Comparison of ENCODE assay signal across 8 cellular contexts in genomic region chr16:23640669-23640958, GRCh38. TPM values are rescaled to one million over a fixed set of nuclear protein-coding genes. Genes with fewer than 3 reads are reported as not detected.
A peak's percentile ranks its signal among the peaks of the same experiment; 100 is the strongest.
DNase-seq lines count a peak whose midpoint lies in the region; ATAC-seq and TF ChIP-seq lines count a peak whose summit lies in the region.

No MANE protein-coding gene starts in this region.

- H3K27me3 Mint-ChIP-seq in T-helper 1 cell treated with Interleukin-12 subunit alpha and Interleukin-12 subunit beta and Interleukin-4 antibody, amounts not matched to agents 30 μg/mL and 1 μg/mL, for 36 hours (ENCODE audit: low read depth) = no peaks in the 10 kb centered on the region
- no peaks in the 10 kb centered on the region for H3K27me3 Mint-ChIP-seq in nephron (ENCODE audit: low read depth)

- H3K9me2 ChIP-seq in OCI-LY7 (ENCODE audit: insufficient read depth, low read length) = no peaks in the 10 kb centered on the region

- intact Hi-C loops in OCI-LY7 (cut with micrococcal nuclease; ENCODE audit: unreplicated experiment) = loop anchor here (2.0 kb wide), 1 partner anchor 38 kb away; the partner anchor contains the start of gene PLK1

- no peaks in the 10 kb centered on the region for H3K9me3 Mint-ChIP-seq in T-helper 1 cell treated with Interleukin-12 subunit alpha and Interleukin-12 subunit beta and Interleukin-4 antibody, amounts not matched to agents 30 μg/mL and 1 μg/mL, for 36 hours
- no peaks in the 10 kb centered on the region for H3K9me3 Mint-ChIP-seq in nephron

- H3K9me3 ChIP-seq in OCI-LY7 (ENCODE audit: low read length) (no peaks in the 10 kb centered on the region), ectodermal cell (ENCODE audit: control insufficient read depth, low read length) (no peaks in the 10 kb centered on the region)

- 0% methylated on average over 3 to 5 of the region's 9 CpGs for WGBS in ectodermal cell, 2 experiments

- H3K4me2 ChIP-seq in OCI-LY7 (ENCODE audit: low read length) = peak overlapping the region; percentile 87

- peaks cover 17% of the 10 kb centered on the region for H3K36me3 Mint-ChIP-seq in T-helper 1 cell treated with Interleukin-12 subunit alpha and Interleukin-12 subunit beta and Interleukin-4 antibody, amounts not matched to agents 30 μg/mL and 1 μg/mL, for 36 hours (ENCODE audit: low read depth)
- H3K36me3 Mint-ChIP-seq in nephron (ENCODE audit: low read depth) = peaks cover 21% of the 10 kb centered on the region

- BruUV-seq in OCI-LY7 (replicated peaks; lab: Mats Ljungman, UMichigan) = no TSS peak

- DNase-seq in T-helper 1 cell (no peak), OCI-LY7 (ENCODE audit: low spot score) (peak; percentile 28), NCI-H2029 (lab: John Stamatoyannopoulos, UW) (no peak), omental fat pad (ENCODE audit: low spot score) (no peak), KG1 (lab: John Stamatoyannopoulos, UW) (no peak)

- H3K4me3 ChIP-seq in OCI-LY7 (ENCODE audit: low read depth, low read length, poor library complexity, severe bottlenecking) (peak overlapping the region; percentile 91), ectodermal cell (ENCODE audit: insufficient read depth, low read depth, low read length) (peak overlapping the region; percentile 78)

- POLR2A ChIA-PET in OCI-LY7 (lab: Charles Lee) = no interaction called here

- H3K4me3 Mint-ChIP-seq in T-helper 1 cell treated with Interleukin-12 subunit alpha and Interleukin-12 subunit beta and Interleukin-4 antibody, amounts not matched to agents 30 μg/mL and 1 μg/mL, for 36 hours = peak overlapping the region; percentile 98
- peak overlapping the region; percentile 99 to 100 (median 99) for H3K4me3 Mint-ChIP-seq in nephron

- H3K4me1 Mint-ChIP-seq in T-helper 1 cell treated with Interleukin-12 subunit alpha and Interleukin-12 subunit beta and Interleukin-4 antibody, amounts not matched to agents 30 μg/mL and 1 μg/mL, for 36 hours (ENCODE audit: low read depth) = peaks cover 20% of the 10 kb centered on the region
- peaks cover 25% of the 10 kb centered on the region for H3K4me1 Mint-ChIP-seq in nephron

- peak overlapping the region; percentile 62 for H3K27ac ChIP-seq in OCI-LY7 (ENCODE audit: low read depth, low read length, poor library complexity, severe bottlenecking)
- H3K27ac ChIP-seq in ectodermal cell (ENCODE audit: insufficient read depth, low read depth, low read length, poor library complexity, severe bottlenecking) = peak overlapping the region; percentile 72

- CTCF ChIA-PET in OCI-LY7 (lab: Charles Lee; ENCODE audit: unreplicated experiment) = no interaction called here

- H3K36me3 ChIP-seq in OCI-LY7 (ENCODE audit: insufficient read depth, low read length) = peaks cover 48% of the 10 kb centered on the region
- H3K36me3 ChIP-seq in ectodermal cell (ENCODE audit: control insufficient read depth, insufficient read depth, low read length) = peaks cover 13% of the 10 kb centered on the region

- no peak for ATAC-seq in omental fat pad (ENCODE audit: low FRiP score)

- peaks cover 17% of the 10 kb centered on the region for H3K4me1 ChIP-seq in OCI-LY7 (ENCODE audit: insufficient read depth, low read length, poor library complexity, severe bottlenecking)
- H3K4me1 ChIP-seq in ectodermal cell (ENCODE audit: control insufficient read depth, insufficient read depth, low read length) = no peaks in the 10 kb centered on the region

- peaks cover 46% of the 10 kb centered on the region for H3K79me2 ChIP-seq in OCI-LY7 (ENCODE audit: insufficient read depth, low read depth, low read length)

- peaks cover 5% of the 10 kb centered on the region; the same call in 1 of the 2 replicates for H4K20me1 ChIP-seq in OCI-LY7 (ENCODE audit: insufficient read depth, low read length)

- H2AFZ ChIP-seq in OCI-LY7 (ENCODE audit: low read length) = peak overlapping the region; percentile 89

- H3K27ac Mint-ChIP-seq in T-helper 1 cell treated with Interleukin-12 subunit alpha and Interleukin-12 subunit beta and Interleukin-4 antibody, amounts not matched to agents 30 μg/mL and 1 μg/mL, for 36 hours = peak overlapping the region; percentile 99
- H3K27ac Mint-ChIP-seq in nephron = peak overlapping the region; percentile 93 to 100 (median 96)

- no peaks in the 10 kb centered on the region for H3K27me3 ChIP-seq in ectodermal cell (ENCODE audit: control insufficient read depth, insufficient read depth, low read length, poor library complexity, severe bottlenecking)

- no peak for TF ChIP-seq CTCF in OCI-LY7 (conservative IDR thresholded peaks at IDR 0.05; ENCODE audit: low read length)
- TF ChIP-seq CTCF in nephron (IDR thresholded peaks at IDR 0.05; ENCODE audit: unreplicated experiment in 3 of 3) = no peak
- TF ChIP-seq CTCF in omental fat pad (IDR thresholded peaks at IDR 0.05) = no peak

RNA-seq across cellular contexts. Expression of gene PALB2, which starts 0.5 kb away (rescaled TPM):
- total RNA-seq in OCI-LY7 (2014; rRNA removed; shearing (Covaris generic)) = 15.1 and 16.6 TPM in 2 replicates
- total RNA-seq in OCI-LY7 (2022) (34.7 and 35.1 TPM in 2 replicates), omental fat pad (10 to 100 TPM in 3 of 4 donors, 1 to 10 TPM in 1; 6.3 to 13.8 (median 11.9) TPM)
- 27.5 TPM for polyA plus RNA-seq in ectodermal cell (2013, experiment 1 of 4)
- 25.3 TPM for polyA plus RNA-seq in ectodermal cell (2013, experiment 2 of 4)
- 14.8 TPM for polyA plus RNA-seq in ectodermal cell (2013, experiment 3 of 4)
- polyA plus RNA-seq in ectodermal cell (2013, experiment 4 of 4) = 18.1 TPM

RNA-seq across cellular contexts. Expression of gene DCTN5, which starts 0.7 kb away (rescaled TPM):
- total RNA-seq in OCI-LY7 (2014; rRNA removed; shearing (Covaris generic)) = 37.3 and 42.9 TPM in 2 replicates
- 88.2 and 89.6 TPM in 2 replicates for total RNA-seq in OCI-LY7 (2022)
- polyA plus RNA-seq in ectodermal cell (2013, experiment 1 of 4) = 84.6 TPM
- polyA plus RNA-seq in ectodermal cell (2013, experiment 2 of 4) = 100 TPM
- 49.3 TPM for polyA plus RNA-seq in ectodermal cell (2013, experiment 3 of 4)
- 58.8 TPM for polyA plus RNA-seq in ectodermal cell (2013, experiment 4 of 4)
- total RNA-seq in omental fat pad = 10 to 100 TPM; 34.0 to 43.1 (median 38.0) TPM

RNA-seq across cellular contexts. Expression of gene PLK1, which starts 38.1 kb away (rescaled TPM):
- 59.6 and 69.5 TPM in 2 replicates for total RNA-seq in OCI-LY7 (2014; rRNA removed; shearing (Covaris generic))
- total RNA-seq in OCI-LY7 (2022) (156 and 164 TPM in 2 replicates), omental fat pad (1 to 10 TPM in 2 of 4 donors, under 1 TPM in 2; 0.65 to 7.7 (median 1.4) TPM)
- 117 TPM for polyA plus RNA-seq in ectodermal cell (2013, experiment 1 of 4)
- polyA plus RNA-seq in ectodermal cell (2013, experiment 2 of 4) = 93.6 TPM
- polyA plus RNA-seq in ectodermal cell (2013, experiment 3 of 4) = 104 TPM
- 103 TPM for polyA plus RNA-seq in ectodermal cell (2013, experiment 4 of 4)

RNA-seq across cellular contexts. Expression of gene NDUFAB1, which starts 44.5 kb away (rescaled TPM):
- 111 and 159 TPM in 2 replicates for total RNA-seq in OCI-LY7 (2014; rRNA removed; shearing (Covaris generic))
- total RNA-seq in OCI-LY7 (2022) (107 and 149 TPM in 2 replicates), omental fat pad (10 to 100 TPM; 48.5 to 92.6 (median 73.4) TPM)
- 131 TPM for polyA plus RNA-seq in ectodermal cell (2013, experiment 1 of 4)
- 119 TPM for polyA plus RNA-seq in ectodermal cell (2013, experiment 2 of 4)
- 126 TPM for polyA plus RNA-seq in ectodermal cell (2013, experiment 3 of 4)
- polyA plus RNA-seq in ectodermal cell (2013, experiment 4 of 4) = 134 TPM

Comparison
In these comparisons a context has a peak if more than half of its experiments do, and no peak if none do; other contexts are left out.
1. RNA of gene PLK1, which starts 38.1 kb away (total RNA-seq): 59.6 to 164 TPM in OCI-LY7; 0.65 to 7.7 TPM in omental fat pad; every median in the first group is over 4 times any median in the second.